Comparison of ENCODE assay signal across 15 cellular contexts in genomic region chr13:77545626-77546412, GRCh38. TPM values are rescaled to one million over a fixed set of nuclear protein-coding genes. Genes with fewer than 3 reads are reported as not detected.
"Had no signal": no experiment of that assay in that cellular context is flagged by ENCODE, and none has a peak within 500 bp of the region (broad histone marks: within the 10 kb centered on the region; RNA-seq: fewer than 3 reads in every experiment).

No MANE protein-coding gene starts in this region.

- DNase-seq: activated CD4-positive, alpha-beta memory T cell treated with anti-CD3 and anti-CD28 coated beads, Interleukin-2, amount 10 ng/mL, durations not matched to agents 7 days and 5 days; activated gamma-delta T cell; activated T-cell treated with anti-CD3 and anti-CD28 coated beads, Interleukin-2, amount 50 U/mL, for 48 hours; brain microvascular endothelial cell; endodermal cell; erythroblast; immature natural killer cell; mucosa of descending colon; naive thymus-derived CD8-positive, alpha-beta T cell; retina; stimulated activated CD4-positive, alpha-beta T cell treated with anti-CD3 and anti-CD28 coated beads, Interleukin-4, amount 100 ng/mL, for 4 hours; stomach had no signal

- H3K27ac ChIP-seq: brain microvascular endothelial cell, neutrophil, skin epidermis, stomach, vagina had no signal

- H3K27me3 ChIP-seq: brain microvascular endothelial cell, neutrophil, stomach, vagina had no signal

- H3K4me3 ChIP-seq: mucosa of descending colon, skin epidermis, stomach, vagina had no signal

- H3K9me3 ChIP-seq: mucosa of descending colon, neutrophil, stomach, vagina had no signal

- H3K36me3 ChIP-seq: brain microvascular endothelial cell, neutrophil, stomach, vagina had no signal

RNA-seq across cellular contexts. Expression of gene SCEL, which starts 10.3 kb away (rescaled TPM):
- polyA plus RNA-seq: immature natural killer cell; naive thymus-derived CD8-positive, alpha-beta T cell had no signal
